In genomic region chr7:131681961-131682360, GRCh38 we compare ENCODE assay signal across 9 cellular contexts.
"Had no signal": no experiment of that assay in that cellular context is flagged by ENCODE, and none has a peak within 500 bp of the region (broad histone marks: within the 10 kb centered on the region; RNA-seq: fewer than 3 reads in every experiment).

No MANE protein-coding gene starts in this region.

- H3K36me3 ChIP-seq: HAP-1 had no signal

- H3K9me3 ChIP-seq: HAP-1 had no signal

- H3K4me1 ChIP-seq: HAP-1 had no signal

- H2AFZ ChIP-seq: GM23248 had no signal

- H3K36me3 Mint-ChIP-seq: IgD-negative memory B cell had no signal

- DNase-seq: GM23248, GOT3, H7, HFFc6 had no signal

- H3K4me3 Mint-ChIP-seq: HFFc6, IgD-negative memory B cell had no signal

- ATAC-seq: HCT116, HepG2 had no signal

- H3K27ac ChIP-seq: GM23248, HL-60 had no signal

- H3K9ac ChIP-seq: GM23248 had no signal

- H3K4me3 ChIP-seq: GM23248, HAP-1 had no signal
